8 cellular contexts compared by ENCODE assay signal in the genomic region with DNA sequence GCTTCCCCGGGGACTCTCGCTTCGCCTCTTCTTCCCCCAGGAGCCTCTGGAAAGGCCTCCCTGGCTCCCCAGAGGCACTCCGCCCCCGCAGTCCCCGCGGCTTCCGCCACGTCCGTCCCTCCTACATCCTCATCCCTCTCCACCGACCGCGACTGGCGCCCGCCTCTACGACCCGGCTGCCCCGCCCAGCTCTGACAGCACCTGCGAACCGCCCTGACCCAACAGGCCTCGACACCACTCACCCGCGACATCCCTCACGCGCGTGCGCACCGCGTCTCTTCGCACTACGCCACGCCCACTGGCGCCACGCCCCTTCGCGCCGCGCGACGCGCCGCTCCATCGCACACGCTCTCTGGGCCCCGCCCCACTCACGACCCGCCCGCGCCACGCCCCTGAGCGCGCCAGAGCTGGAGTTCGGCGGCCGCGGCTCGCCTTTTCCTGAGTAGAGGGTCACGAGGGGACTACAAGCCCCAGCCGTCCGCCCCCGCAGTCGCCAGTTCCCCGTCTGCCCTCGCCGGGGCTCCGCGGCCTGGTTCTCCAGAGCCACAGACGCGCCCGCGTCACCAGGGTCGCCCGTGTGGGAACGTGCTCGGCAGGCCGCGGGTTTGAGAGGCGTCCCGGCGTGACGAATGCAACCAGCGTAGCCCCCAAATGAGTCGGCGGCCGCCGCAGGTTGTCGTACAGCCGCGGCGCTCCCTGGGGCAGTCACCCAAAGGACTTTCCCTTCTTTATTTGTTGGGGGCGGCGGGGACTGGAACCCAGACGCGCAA. TPM values are rescaled to one million over a fixed set of nuclear protein-coding genes. Genes with fewer than 3 reads are reported as not detected.
DNase-seq lines count a peak whose midpoint lies in the region; ATAC-seq and TF ChIP-seq lines count a peak whose summit lies in the region.

No MANE protein-coding gene starts in this region.

- peaks cover 23% of the 10 kb centered on the region for H3K4me1 ChIP-seq in CD8-positive, alpha-beta memory T cell (ENCODE audit: insufficient read depth, low read length)
- peaks cover 18% of the 10 kb centered on the region for H3K4me1 ChIP-seq in lower lobe of right lung

- peaks cover 0 to 22% (median 1%) of the 10 kb centered on the region in 3 donors for H3K36me3 Mint-ChIP-seq in CD8-positive, alpha-beta memory T cell
- peaks cover 23% of the 10 kb centered on the region for H3K36me3 Mint-ChIP-seq in activated CD4-positive, alpha-beta memory T cell treated with anti-CD3 and anti-CD28 coated beads, Interleukin-2, amount 10 ng/mL, durations not matched to agents 7 days and 5 days (ENCODE audit: low read depth)

- H3K27me3 Mint-ChIP-seq in CD8-positive, alpha-beta memory T cell, result peaks cover 0 to 4% of the 10 kb centered on the region in 2 donors
- no peaks in the 10 kb centered on the region for H3K27me3 Mint-ChIP-seq in activated CD4-positive, alpha-beta memory T cell treated with anti-CD3 and anti-CD28 coated beads, Interleukin-2, amount 10 ng/mL, durations not matched to agents 7 days and 5 days

- intact Hi-C loops in dorsolateral prefrontal cortex (cut with DNase I) (loop anchor here (1.0 to 10.0 kb wide), 5 partner anchors 80 to 147 kb away; a partner anchor contains a TSS), lower lobe of right lung (cut with DNase I) (no loop called here)

- peak overlapping the region; percentile 97 to 100 (median 100) for H3K27ac Mint-ChIP-seq in CD8-positive, alpha-beta memory T cell
- peak overlapping the region; percentile 94 for H3K27ac Mint-ChIP-seq in activated CD4-positive, alpha-beta memory T cell treated with anti-CD3 and anti-CD28 coated beads, Interleukin-2, amount 10 ng/mL, durations not matched to agents 7 days and 5 days

- peak overlapping the region; percentile 86 to 96 (median 92) for H3K4me3 Mint-ChIP-seq in CD8-positive, alpha-beta memory T cell
- H3K4me3 Mint-ChIP-seq in activated CD4-positive, alpha-beta memory T cell treated with anti-CD3 and anti-CD28 coated beads, Interleukin-2, amount 10 ng/mL, durations not matched to agents 7 days and 5 days, result peak overlapping the region; percentile 84

- no peaks in the 10 kb centered on the region for H3K27me3 ChIP-seq in CD8-positive, alpha-beta memory T cell (ENCODE audit: insufficient read depth, low read length, poor library complexity, severe bottlenecking)
- H3K27me3 ChIP-seq in HL-60 (ENCODE audit: insufficient read depth, poor library complexity, severe bottlenecking), result no peaks in the 10 kb centered on the region
- no peaks in the 10 kb centered on the region for H3K27me3 ChIP-seq in dorsolateral prefrontal cortex
- H3K27me3 ChIP-seq in lower lobe of right lung (ENCODE audit: low read depth), result no peaks in the 10 kb centered on the region

- POLR2A ChIA-PET in CD8-positive, alpha-beta memory T cell (lab: Charles Lee), result interaction anchor here (0.6 to 2.7 kb wide), 14 partner anchors 9 to 941 kb away, joined by 3 to 55 read pairs (median 3); a partner anchor contains a TSS
- POLR2A ChIA-PET in activated CD4-positive, alpha-beta memory T cell treated with anti-CD3 and anti-CD28 coated beads, Interleukin-2, amount 10 ng/mL, durations not matched to agents 7 days and 5 days (lab: Charles Lee), result interaction anchor here (0.7 to 3.7 kb wide), 37 partner anchors 9 to 581 kb away, joined by 3 to 165 read pairs (median 4); a partner anchor contains a TSS

- no peak for TF ChIP-seq CTCF in HL-60 (IDR thresholded peaks at IDR 0.05; ENCODE audit: insufficient read depth, low read length)
- peak in 25 of 56 donors; percentile 4 to 59 (median 24) for TF ChIP-seq CTCF in dorsolateral prefrontal cortex (IDR thresholded peaks at IDR 0.05 in 54 of 56, conservative IDR thresholded peaks at IDR 0.05 in 2 of 56; ENCODE audit: low read depth in 1 of 56, partially characterized antibody in 56 of 56)
- TF ChIP-seq CTCF in lower lobe of right lung (IDR thresholded peaks at IDR 0.05), result peak; percentile 3

- peak; percentile 96 to 99 (median 98) for DNase-seq in CD8-positive, alpha-beta memory T cell
- peak; percentile 96 to 98 for DNase-seq in HL-60 (ENCODE audit: low read depth in 1 of 2, low spot score in 1 of 2)
- peak; percentile 80 for DNase-seq in NCI-H82 treated with DMSO at 0.1 percent for 48 hours (lab: John Stamatoyannopoulos, UW; ENCODE audit: unreplicated experiment)
- DNase-seq in activated CD4-positive, alpha-beta memory T cell treated with anti-CD3 and anti-CD28 coated beads, Interleukin-2, amount 10 ng/mL, durations not matched to agents 7 days and 5 days, result peak; percentile 98
- DNase-seq in dorsolateral prefrontal cortex, result peak; percentile 88 to 96 (median 92)
- peak; percentile 97 for DNase-seq in lower lobe of right lung
- peak; percentile 95 to 98 (median 96) for DNase-seq in stimulated activated CD4-positive, alpha-beta T cell treated with anti-CD3 and anti-CD28 coated beads, TNF-alpha, amount 100 ng/mL, for 1 hour (ENCODE audit: low read depth in 3 of 3, low spot score in 1 of 3)

- H3K4me1 Mint-ChIP-seq in CD8-positive, alpha-beta memory T cell, result peaks cover 35 to 65% (median 56%) of the 10 kb centered on the region in 3 donors
- H3K4me1 Mint-ChIP-seq in activated CD4-positive, alpha-beta memory T cell treated with anti-CD3 and anti-CD28 coated beads, Interleukin-2, amount 10 ng/mL, durations not matched to agents 7 days and 5 days, result peaks cover 59% of the 10 kb centered on the region

- H3K4me3 ChIP-seq in CD8-positive, alpha-beta memory T cell (ENCODE audit: low read length), result peak overlapping the region; percentile 82
- H3K4me3 ChIP-seq in HL-60 (replicated peaks; ENCODE audit: insufficient read depth, low read length) (peak overlapping the region; percentile 71), dorsolateral prefrontal cortex (peak overlapping the region; percentile 65 to 98 (median 87)), lower lobe of right lung (peak overlapping the region; percentile 76)

- peaks cover 0 to 2% (median 0%) of the 10 kb centered on the region in 5 donors for H3K9me3 Mint-ChIP-seq in CD8-positive, alpha-beta memory T cell
- no peaks in the 10 kb centered on the region for H3K9me3 Mint-ChIP-seq in activated CD4-positive, alpha-beta memory T cell treated with anti-CD3 and anti-CD28 coated beads, Interleukin-2, amount 10 ng/mL, durations not matched to agents 7 days and 5 days

- H3K36me3 ChIP-seq in CD8-positive, alpha-beta memory T cell (ENCODE audit: insufficient read depth, low read length), result no peaks in the 10 kb centered on the region
- peaks cover 16% of the 10 kb centered on the region for H3K36me3 ChIP-seq in lower lobe of right lung

- ATAC-seq in GM19467 (IDR thresholded peaks at IDR 0.05; ENCODE audit: unreplicated experiment), result peak; percentile 82
- ATAC-seq in lower lobe of right lung, result peak; percentile 98

- CTCF ChIA-PET in CD8-positive, alpha-beta memory T cell (lab: Charles Lee), result interaction anchor here (1.1 to 2.3 kb wide), 7 partner anchors 10 to 124 kb away, joined by 3 to 12 read pairs (median 7); a partner anchor contains a TSS
- CTCF ChIA-PET in activated CD4-positive, alpha-beta memory T cell treated with anti-CD3 and anti-CD28 coated beads, Interleukin-2, amount 10 ng/mL, durations not matched to agents 7 days and 5 days (lab: Charles Lee), result interaction anchor here (1.0 to 2.4 kb wide), 13 partner anchors 10 to 206 kb away, joined by 3 to 14 read pairs (median 6); a partner anchor contains a TSS

- no peaks in the 10 kb centered on the region for H3K9me3 ChIP-seq in CD8-positive, alpha-beta memory T cell (ENCODE audit: low read length)
- H3K9me3 ChIP-seq in lower lobe of right lung, result no peaks in the 10 kb centered on the region

- H3K27ac ChIP-seq in CD8-positive, alpha-beta memory T cell (ENCODE audit: low read depth, low read length), result peak overlapping the region; percentile 96
- H3K27ac ChIP-seq in HL-60 (replicated peaks), result peak overlapping the region; percentile 88
- peak overlapping the region; percentile 77 to 99 (median 97) for H3K27ac ChIP-seq in dorsolateral prefrontal cortex
- peak overlapping the region; percentile 99 for H3K27ac ChIP-seq in lower lobe of right lung

RNA-seq across cellular contexts. Expression of a gene that starts 56.2 kb away (rescaled TPM):
- 1 to 10 TPM; 6.6 to 9.3 TPM for total RNA-seq in CD8-positive, alpha-beta memory T cell
- 1.5 TPM for polyA plus RNA-seq in CD8-positive, alpha-beta memory T cell
- 10 to 100 TPM; 17.2 to 19.0 TPM for total RNA-seq in activated CD4-positive, alpha-beta memory T cell treated with anti-CD3 and anti-CD28 coated beads, Interleukin-2, amount 10 ng/mL, durations not matched to agents 7 days and 5 days
- total RNA-seq in dorsolateral prefrontal cortex (100 to 1,000 TPM in 10 of 120 experiments, 10 to 100 TPM in 110; 19.5 to 135 (median 54.0) TPM), lower lobe of right lung (10.8 TPM)

Comparison
In these comparisons a context has a peak if more than half of its experiments do, and no peak if none do; other contexts are left out.
1. Peak in every context shown above with its lines: DNase-seq, ATAC-seq, H3K4me3 ChIP-seq and H3K27ac ChIP-seq.